8 cellular contexts compared by ENCODE assay signal in the genomic region with DNA sequence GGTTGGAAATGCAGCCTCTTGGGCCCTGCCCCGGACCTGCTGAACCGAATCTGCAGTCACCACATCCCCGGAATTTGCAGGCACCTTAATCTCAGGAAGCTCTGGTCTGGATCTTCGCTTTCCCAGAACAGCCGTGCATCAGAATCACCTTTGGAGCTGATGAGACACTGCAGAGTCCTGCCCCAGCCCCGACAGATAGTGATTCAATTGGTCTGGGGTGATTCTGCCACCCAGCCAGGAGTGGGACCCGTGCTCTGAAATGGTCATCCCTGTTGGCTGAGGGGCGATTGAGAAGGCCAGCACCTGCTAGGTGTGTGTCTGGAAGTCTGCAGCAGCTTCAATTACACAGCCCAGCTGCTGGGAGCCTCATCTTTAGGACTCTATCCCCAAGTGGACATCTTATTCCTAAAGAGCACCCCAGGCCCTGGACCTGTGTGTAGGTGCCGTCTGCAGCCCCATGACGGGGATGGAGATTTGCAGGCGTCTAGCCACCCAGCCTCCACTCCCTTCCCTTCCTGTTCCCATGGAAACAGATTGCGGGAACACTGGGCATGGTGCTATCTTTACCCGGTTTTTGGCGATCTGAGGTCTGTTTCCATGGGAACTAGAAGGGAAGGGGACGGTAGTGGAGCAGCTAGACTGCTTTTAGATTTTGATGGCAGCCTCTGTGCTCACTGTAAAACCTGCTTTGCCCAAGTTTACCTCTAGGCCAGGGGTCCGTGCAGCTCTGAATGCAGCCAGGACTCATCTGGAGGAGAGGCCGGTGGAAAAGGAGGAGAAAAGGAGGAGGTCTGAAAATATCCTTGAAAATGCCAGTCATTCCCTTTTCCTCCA.
DNase-seq lines count a peak whose midpoint lies in the region; ATAC-seq, FAIRE-seq and TF ChIP-seq lines count a peak whose summit lies in the region.

No MANE protein-coding gene starts in this region.

- no peaks in the 10 kb centered on the region for H3K27me3 ChIP-seq in vagina

- TF ChIP-seq POLR2A in vagina (IDR thresholded peaks at IDR 0.05), result no peak

- no peak for FAIRE-seq in GM19239 (lab: Jason Lieb, UNC)

- TF ChIP-seq CTCF in natural killer cell (IDR thresholded peaks at IDR 0.05) (no peak), vagina (IDR thresholded peaks at IDR 0.05) (no peak), mucosa of descending colon (IDR thresholded peaks at IDR 0.05) (no peak)

- ATAC-seq in natural killer cell treated with Interleukin-12 subunit alpha and Interleukin-12 subunit beta and Interleukin-15 and Interleukin-18, amount 100 ng/mL, for 72 hours, result no peak
- ATAC-seq in natural killer cell (no peak), mucosa of descending colon (no peak)

- peaks cover 5 to 12% of the 10 kb centered on the region in 2 donors for H3K4me1 Mint-ChIP-seq in natural killer cell treated with Interleukin-12 subunit alpha and Interleukin-12 subunit beta and Interleukin-15 and Interleukin-18, amount 100 ng/mL, for 72 hours (ENCODE audit: low read depth in 2 of 2)
- H3K4me1 Mint-ChIP-seq in natural killer cell, result no peaks in the 10 kb centered on the region
- peaks cover 82% of the 10 kb centered on the region for H3K4me1 Mint-ChIP-seq in activated T-helper 1 cell treated with anti-CD3 and anti-CD28 coated beads, Interleukin-12 subunit alpha, Interleukin-12 subunit beta, Interleukin-2, Interleukin-4 antibody, amounts not matched to agents 30 ng/mL and 10 ng/mL and 1 ng/mL, durations not matched to agents 14 hours and 24 hours and 36 hours (ENCODE audit: low read depth)

- H3K4me3 ChIP-seq in vagina (no peak overlapping the region), mucosa of descending colon (no peak overlapping the region)

- peak overlapping the region; percentile 40 to 80 for H3K27ac Mint-ChIP-seq in natural killer cell treated with Interleukin-12 subunit alpha and Interleukin-12 subunit beta and Interleukin-15 and Interleukin-18, amount 100 ng/mL, for 72 hours
- no peak overlapping the region for H3K27ac Mint-ChIP-seq in natural killer cell
- peak overlapping the region; percentile 95 for H3K27ac Mint-ChIP-seq in activated T-helper 1 cell treated with anti-CD3 and anti-CD28 coated beads, Interleukin-12 subunit alpha, Interleukin-12 subunit beta, Interleukin-2, Interleukin-4 antibody, amounts not matched to agents 30 ng/mL and 10 ng/mL and 1 ng/mL, durations not matched to agents 14 hours and 24 hours and 36 hours

- DNase-seq in natural killer cell treated with Interleukin-12 subunit alpha and Interleukin-12 subunit beta and Interleukin-15 and Interleukin-18, amount 100 ng/mL, for 72 hours (ENCODE audit: low spot score), result peak; percentile 41
- DNase-seq in natural killer cell (no peak), islet precursor cell (peak; percentile 49), vagina (ENCODE audit: extremely low spot score in 2 of 2) (peak in 1 of 2 donors; percentile 82), GM19239 (ENCODE audit: insufficient read length, low spot score) (no peak), mucosa of descending colon (no peak), NCI-H510A (lab: John Stamatoyannopoulos, UW) (no peak)
- DNase-seq in activated T-helper 1 cell treated with anti-CD3 and anti-CD28 coated beads, Interleukin-12 subunit alpha, Interleukin-12 subunit beta, Interleukin-2, Interleukin-4 antibody, amounts not matched to agents 30 ng/mL and 10 ng/mL and 1 ng/mL, durations not matched to agents 14 hours and 24 hours and 36 hours (ENCODE audit: low spot score), result no peak

- no peaks in the 10 kb centered on the region for H3K27me3 Mint-ChIP-seq in natural killer cell treated with Interleukin-12 subunit alpha and Interleukin-12 subunit beta and Interleukin-15 and Interleukin-18, amount 100 ng/mL, for 72 hours
- H3K27me3 Mint-ChIP-seq in natural killer cell (ENCODE audit: low read depth in 2 of 2), result no peaks in the 10 kb centered on the region
- peaks cover 4% of the 10 kb centered on the region for H3K27me3 Mint-ChIP-seq in activated T-helper 1 cell treated with anti-CD3 and anti-CD28 coated beads, Interleukin-12 subunit alpha, Interleukin-12 subunit beta, Interleukin-2, Interleukin-4 antibody, amounts not matched to agents 30 ng/mL and 10 ng/mL and 1 ng/mL, durations not matched to agents 14 hours and 24 hours and 36 hours (ENCODE audit: insufficient read depth)

- H3K9me3 ChIP-seq in vagina (no peaks in the 10 kb centered on the region), mucosa of descending colon (no peaks in the 10 kb centered on the region)

- peak overlapping the region; percentile 62 for H3K4me3 Mint-ChIP-seq in natural killer cell treated with Interleukin-12 subunit alpha and Interleukin-12 subunit beta and Interleukin-15 and Interleukin-18, amount 100 ng/mL, for 72 hours
- H3K4me3 Mint-ChIP-seq in natural killer cell, result no peak overlapping the region
- H3K4me3 Mint-ChIP-seq in activated T-helper 1 cell treated with anti-CD3 and anti-CD28 coated beads, Interleukin-12 subunit alpha, Interleukin-12 subunit beta, Interleukin-2, Interleukin-4 antibody, amounts not matched to agents 30 ng/mL and 10 ng/mL and 1 ng/mL, durations not matched to agents 14 hours and 24 hours and 36 hours, result no peak overlapping the region

- H3K36me3 ChIP-seq in vagina (no peaks in the 10 kb centered on the region), mucosa of descending colon (ENCODE audit: low read depth) (no peaks in the 10 kb centered on the region)

- H3K9me3 Mint-ChIP-seq in natural killer cell treated with Interleukin-12 subunit alpha and Interleukin-12 subunit beta and Interleukin-15 and Interleukin-18, amount 100 ng/mL, for 72 hours, result no peaks in the 10 kb centered on the region
- H3K9me3 Mint-ChIP-seq in natural killer cell, result no peaks in the 10 kb centered on the region
- H3K9me3 Mint-ChIP-seq in activated T-helper 1 cell treated with anti-CD3 and anti-CD28 coated beads, Interleukin-12 subunit alpha, Interleukin-12 subunit beta, Interleukin-2, Interleukin-4 antibody, amounts not matched to agents 30 ng/mL and 10 ng/mL and 1 ng/mL, durations not matched to agents 14 hours and 24 hours and 36 hours, result no peaks in the 10 kb centered on the region

- intact Hi-C loops in natural killer cell (cut with micrococcal nuclease) (no loop called here), vagina (cut with DNase I) (no loop called here), mucosa of descending colon (cut with DNase I, micrococcal nuclease) (loop anchor here in 1 of 2 donors (10.0 kb wide), 1 partner anchor 50 kb away; no protein-coding TSS in a partner anchor)
- intact Hi-C loops in activated T-helper 1 cell treated with anti-CD3 and anti-CD28 coated beads, Interleukin-12 subunit alpha, Interleukin-12 subunit beta, Interleukin-2, Interleukin-4 antibody, amounts not matched to agents 30 ng/mL and 10 ng/mL and 1 ng/mL, durations not matched to agents 14 hours and 24 hours and 36 hours (cut with micrococcal nuclease), result loop anchor here (1.0 to 10.0 kb wide), 10 partner anchors 64 to 1522 kb away; partner anchors contain the start of genes CEP192, CHMP1B, FAM210A and RNMT

- H3K36me3 Mint-ChIP-seq in natural killer cell treated with Interleukin-12 subunit alpha and Interleukin-12 subunit beta and Interleukin-15 and Interleukin-18, amount 100 ng/mL, for 72 hours, result no peaks in the 10 kb centered on the region
- no peaks in the 10 kb centered on the region for H3K36me3 Mint-ChIP-seq in natural killer cell
- H3K36me3 Mint-ChIP-seq in activated T-helper 1 cell treated with anti-CD3 and anti-CD28 coated beads, Interleukin-12 subunit alpha, Interleukin-12 subunit beta, Interleukin-2, Interleukin-4 antibody, amounts not matched to agents 30 ng/mL and 10 ng/mL and 1 ng/mL, durations not matched to agents 14 hours and 24 hours and 36 hours (ENCODE audit: low read depth), result no peaks in the 10 kb centered on the region

- peak overlapping the region; percentile 66 for H3K27ac ChIP-seq in vagina

- peaks cover 27% of the 10 kb centered on the region for H3K4me1 ChIP-seq in vagina
- H3K4me1 ChIP-seq in mucosa of descending colon (ENCODE audit: low read depth), result peaks cover 15% of the 10 kb centered on the region

Comparison
In these comparisons a context has a peak if more than half of its experiments do, and no peak if none do; other contexts are left out.
1. DNase-seq: peak in natural killer cell treated with Interleukin-12 subunit alpha and Interleukin-12 subunit beta and Interleukin-15 and Interleukin-18, amount 100 ng/mL, for 72 hours (single experiment) and islet precursor cell (single experiment); none in natural killer cell (single experiment), activated T-helper 1 cell treated with anti-CD3 and anti-CD28 coated beads, Interleukin-12 subunit alpha, Interleukin-12 subunit beta, Interleukin-2, Interleukin-4 antibody, amounts not matched to agents 30 ng/mL and 10 ng/mL and 1 ng/mL, durations not matched to agents 14 hours and 24 hours and 36 hours (single experiment), GM19239 (single experiment), mucosa of descending colon (0 of 3) and NCI-H510A (single experiment).
2. H3K27ac Mint-ChIP-seq: peak in natural killer cell treated with Interleukin-12 subunit alpha and Interleukin-12 subunit beta and Interleukin-15 and Interleukin-18, amount 100 ng/mL, for 72 hours (2 of 2) and activated T-helper 1 cell treated with anti-CD3 and anti-CD28 coated beads, Interleukin-12 subunit alpha, Interleukin-12 subunit beta, Interleukin-2, Interleukin-4 antibody, amounts not matched to agents 30 ng/mL and 10 ng/mL and 1 ng/mL, durations not matched to agents 14 hours and 24 hours and 36 hours (single experiment); none in natural killer cell (0 of 2).